8 cellular contexts compared by ENCODE assay signal in the genomic region with DNA sequence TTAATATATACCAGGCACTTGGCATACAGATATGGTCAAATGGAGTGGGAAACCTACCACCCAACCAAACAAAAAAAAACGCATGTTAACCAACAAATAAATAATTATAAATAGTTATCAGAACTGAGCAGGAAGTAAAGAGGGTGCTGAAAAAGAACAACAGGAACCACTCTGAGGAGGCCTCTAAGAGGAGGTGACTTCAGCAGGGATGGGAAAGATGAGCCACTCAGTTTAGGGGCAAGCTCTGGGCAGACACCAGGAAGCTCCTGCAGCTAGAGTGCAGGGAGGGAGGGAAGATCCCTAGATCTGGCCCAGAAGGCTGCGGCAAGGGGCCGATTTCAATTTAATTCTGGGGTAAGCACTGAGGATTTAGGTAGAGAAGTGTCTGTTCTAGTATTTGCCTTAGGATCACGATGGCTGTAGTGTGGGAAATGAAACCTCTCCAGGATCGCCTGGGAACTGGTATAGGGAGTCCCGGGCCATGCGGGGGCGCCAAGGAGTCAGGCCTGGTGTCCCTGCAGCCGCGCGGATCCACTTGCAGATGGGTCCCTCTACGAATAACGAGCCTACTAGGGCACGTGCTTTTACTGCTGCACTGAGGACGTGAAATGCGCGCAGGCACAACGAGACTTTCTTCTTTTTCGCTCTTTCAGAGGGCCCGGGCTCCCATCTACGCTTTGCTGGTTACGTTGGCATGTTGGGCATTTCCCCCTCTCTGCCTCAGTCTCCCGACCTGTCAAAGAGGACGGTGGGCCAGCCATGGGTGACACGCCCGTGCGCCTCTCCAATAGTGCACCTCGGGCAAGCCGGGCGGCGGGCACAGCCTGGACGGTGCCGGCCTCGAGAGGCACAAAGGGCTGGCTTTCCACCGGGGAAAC. TPM values are rescaled to one million over a fixed set of nuclear protein-coding genes. Genes with fewer than 3 reads are reported as not detected.
DNase-seq lines count a peak whose midpoint lies in the region; ATAC-seq and TF ChIP-seq lines count a peak whose summit lies in the region.

No MANE protein-coding gene starts in this region.

- peak; percentile 66 for ATAC-seq in RWPE2 (ENCODE audit: low read depth)
- ATAC-seq in natural killer cell = peak; percentile 56 to 60 (median 58)
- ATAC-seq in GM21423 (IDR thresholded peaks at IDR 0.05; ENCODE audit: unreplicated experiment) = no peak

- peak overlapping the region; percentile 71 for H3K27ac ChIP-seq in RWPE2 (ENCODE audit: poor library complexity, severe bottlenecking)

- intact Hi-C loops in natural killer cell (cut with micrococcal nuclease) = loop anchor here (5.0 kb wide), 2 partner anchors 69 to 81 kb away; no protein-coding TSS in a partner anchor

- H3K36me3 Mint-ChIP-seq in natural killer cell = no peaks in the 10 kb centered on the region

- TF ChIP-seq CTCF in RWPE2 (IDR thresholded peaks at IDR 0.05; ENCODE audit: poor library complexity, severe bottlenecking) (peak; percentile 85), natural killer cell (IDR thresholded peaks at IDR 0.05) (peak; percentile 71)

- H3K27ac Mint-ChIP-seq in natural killer cell = peak overlapping the region; percentile 81 to 87

- DNase-seq in KG1 (lab: John Stamatoyannopoulos, UW) = peak; percentile 75
- DNase-seq in RWPE2 (ENCODE audit: low spot score) = peak; percentile 89
- DNase-seq in activated effector memory CD4-positive, alpha-beta T cell treated with anti-CD3 and anti-CD28 coated beads, Interleukin-2, amount 50 U/mL, for 16 hours = peak; percentile 87
- DNase-seq in fibroblast of the conjunctiva (ENCODE audit: low read depth) = peak; percentile 85
- peak; percentile 59 for DNase-seq in natural killer cell
- DNase-seq in stimulated activated naive CD4-positive, alpha-beta T cell (lab: John Stamatoyannopoulos, UW) = peak; percentile 13 to 61 (median 52)

- H3K27me3 Mint-ChIP-seq in natural killer cell (ENCODE audit: low read depth in 2 of 2) = no peaks in the 10 kb centered on the region

- no peaks in the 10 kb centered on the region for H3K27me3 ChIP-seq in RWPE2 (ENCODE audit: insufficient read depth, poor library complexity, severe bottlenecking)

- H3K36me3 ChIP-seq in ES-I3 (ENCODE audit: insufficient read depth, low read length) (no peaks in the 10 kb centered on the region), RWPE2 (ENCODE audit: low read depth) (peaks cover 8% of the 10 kb centered on the region)

- H3K9me3 Mint-ChIP-seq in natural killer cell = no peaks in the 10 kb centered on the region

- peaks cover 5% of the 10 kb centered on the region; the same call in 1 of the 2 replicates for H3K9me3 ChIP-seq in ES-I3 (ENCODE audit: control insufficient read depth, insufficient read depth, low read length)
- no peaks in the 10 kb centered on the region for H3K9me3 ChIP-seq in RWPE2 (ENCODE audit: severe bottlenecking)

- H3K4me1 ChIP-seq in ES-I3 (ENCODE audit: insufficient read depth, low read length) (no peaks in the 10 kb centered on the region; the same call in 1 of the 2 replicates), RWPE2 (ENCODE audit: insufficient read depth, poor library complexity, severe bottlenecking) (peaks cover 20% of the 10 kb centered on the region)

- H3K9ac ChIP-seq in ES-I3 (ENCODE audit: low read depth, low read length) = peak overlapping the region; percentile 76

- H3K4me1 Mint-ChIP-seq in natural killer cell = peaks cover 43 to 52% of the 10 kb centered on the region in 2 donors

- H3K4me3 ChIP-seq in RWPE2 (ENCODE audit: severe bottlenecking) = peak overlapping the region; percentile 52

- H3K4me3 Mint-ChIP-seq in natural killer cell = peak overlapping the region; percentile 90

RNA-seq across cellular contexts. Expression of a gene that starts 1.5 kb away (rescaled TPM):
- 10 to 100 TPM; 41.7 to 52.2 (median 48.6) TPM for total RNA-seq in natural killer cell
